8 cellular contexts compared by ENCODE assay signal in genomic region chr7:107170051-107170661, GRCh38. TPM values are rescaled to one million over a fixed set of nuclear protein-coding genes. Genes with fewer than 3 reads are reported as not detected.
DNase-seq lines count a peak whose midpoint lies in the region; ATAC-seq and TF ChIP-seq lines count a peak whose summit lies in the region.

No MANE protein-coding gene starts in this region.

- peak overlapping the region; percentile 68 to 86 (median 81) for H3K4me3 ChIP-seq in BLaER1 treated with 17β-estradiol and CSF1 and Interleukin-3, amounts not matched to agents 10 nM and 100 nM
- H3K4me3 ChIP-seq in MG63 = peak overlapping the region; percentile 77
- H3K4me3 ChIP-seq in effector memory CD4-positive, alpha-beta T cell (ENCODE audit: insufficient read depth, low read depth, low read length, poor library complexity, severe bottlenecking) = peak overlapping the region; percentile 97

- H3K4me1 Mint-ChIP-seq in natural killer cell treated with Interleukin-12 subunit alpha and Interleukin-12 subunit beta and Interleukin-15 and Interleukin-18, amount 100 ng/mL, for 72 hours (ENCODE audit: low read depth in 2 of 2) = peaks cover 45 to 51% of the 10 kb centered on the region in 2 donors

- no peaks in the 10 kb centered on the region for H3K36me3 Mint-ChIP-seq in natural killer cell treated with Interleukin-12 subunit alpha and Interleukin-12 subunit beta and Interleukin-15 and Interleukin-18, amount 100 ng/mL, for 72 hours

- H4K20me1 ChIP-seq in BLaER1 treated with 17β-estradiol and CSF1 and Interleukin-3, amounts not matched to agents 10 nM and 100 nM = peaks cover 21 to 55% (median 40%) of the 10 kb centered on the region in 11 experiments; a peak in 21 of 22 replicates

- H3K4me1 ChIP-seq in BLaER1 treated with 17β-estradiol and CSF1 and Interleukin-3, amounts not matched to agents 10 nM and 100 nM = peaks cover 8 to 52% (median 30%) of the 10 kb centered on the region in 10 experiments
- peaks cover 6% of the 10 kb centered on the region for H3K4me1 ChIP-seq in effector memory CD4-positive, alpha-beta T cell (ENCODE audit: control insufficient read depth, insufficient read depth, low read length, poor library complexity, severe bottlenecking)

- POLR2A ChIA-PET in GM10248 (lab: Yijun Ruan, JAX) = interaction anchor here (0.6 to 2.5 kb wide), 6 partner anchors 10 to 423 kb away, joined by 3 to 10 read pairs (median 4); partner anchors contain the start of genes COG5 and DUS4L

- no peaks in the 10 kb centered on the region for H3K9me3 Mint-ChIP-seq in natural killer cell treated with Interleukin-12 subunit alpha and Interleukin-12 subunit beta and Interleukin-15 and Interleukin-18, amount 100 ng/mL, for 72 hours

- ATAC-seq in natural killer cell treated with Interleukin-12 subunit alpha and Interleukin-12 subunit beta and Interleukin-15 and Interleukin-18, amount 100 ng/mL, for 72 hours = no peak
- ATAC-seq in GM18909 (IDR thresholded peaks at IDR 0.05; ENCODE audit: poor library complexity, unreplicated experiment) (no peak), GM19035 (IDR thresholded peaks at IDR 0.05; ENCODE audit: unreplicated experiment) (no peak)

- DNase-seq in MG63 (no peak), GM10248 (ENCODE audit: extremely low spot score) (no peak), pons (ENCODE audit: low spot score) (no peak)
- DNase-seq in effector memory CD4-positive, alpha-beta T cell = no peak
- DNase-seq in natural killer cell treated with Interleukin-12 subunit alpha and Interleukin-12 subunit beta and Interleukin-15 and Interleukin-18, amount 100 ng/mL, for 72 hours (ENCODE audit: low spot score) = no peak

- no peaks in the 10 kb centered on the region for H3K9me3 ChIP-seq in BLaER1 treated with 17β-estradiol and CSF1 and Interleukin-3, amounts not matched to agents 10 nM and 100 nM (replicated peaks in 1 of 11)
- H3K9me3 ChIP-seq in MG63 = no peaks in the 10 kb centered on the region
- no peaks in the 10 kb centered on the region for H3K9me3 ChIP-seq in effector memory CD4-positive, alpha-beta T cell (ENCODE audit: control insufficient read depth, low read length)

- peak overlapping the region; percentile 93 for H3K4me3 Mint-ChIP-seq in natural killer cell treated with Interleukin-12 subunit alpha and Interleukin-12 subunit beta and Interleukin-15 and Interleukin-18, amount 100 ng/mL, for 72 hours

- peak overlapping the region; percentile 77 to 94 (median 80) for H3K4me2 ChIP-seq in BLaER1 treated with 17β-estradiol and CSF1 and Interleukin-3, amounts not matched to agents 10 nM and 100 nM

- CTCF ChIA-PET in GM10248 (lab: Yijun Ruan, JAX) = interaction anchor here (1.0 to 1.2 kb wide), 3 partner anchors 10 to 20 kb away, joined by 4 read pairs; no protein-coding TSS in a partner anchor

- H3K27me3 Mint-ChIP-seq in natural killer cell treated with Interleukin-12 subunit alpha and Interleukin-12 subunit beta and Interleukin-15 and Interleukin-18, amount 100 ng/mL, for 72 hours = peaks cover 6% of the 10 kb centered on the region in 2 donors

- H3K36me3 ChIP-seq in BLaER1 treated with 17β-estradiol and CSF1 and Interleukin-3, amounts not matched to agents 10 nM and 100 nM = peaks cover 0 to 29% (median 6%) of the 10 kb centered on the region in 11 experiments; a peak in 6 of 22 replicates
- no peaks in the 10 kb centered on the region for H3K36me3 ChIP-seq in MG63
- peaks cover 9% of the 10 kb centered on the region for H3K36me3 ChIP-seq in effector memory CD4-positive, alpha-beta T cell (ENCODE audit: control insufficient read depth, insufficient read depth, low read length)

- peak overlapping the region; percentile 98 to 100 for H3K27ac Mint-ChIP-seq in natural killer cell treated with Interleukin-12 subunit alpha and Interleukin-12 subunit beta and Interleukin-15 and Interleukin-18, amount 100 ng/mL, for 72 hours

- TF ChIP-seq CTCF in GM10248 (IDR thresholded peaks at IDR 0.05; ENCODE audit: control extremely low read depth, extremely low read depth, low read depth, missing control alignments) = no peak

- H3K27me3 ChIP-seq in BLaER1 treated with 17β-estradiol and CSF1 and Interleukin-3, amounts not matched to agents 10 nM and 100 nM = no peaks in the 10 kb centered on the region
- H3K27me3 ChIP-seq in MG63 = no peaks in the 10 kb centered on the region
- no peaks in the 10 kb centered on the region for H3K27me3 ChIP-seq in effector memory CD4-positive, alpha-beta T cell (replicated peaks; ENCODE audit: control insufficient read depth, insufficient read depth, low read length, poor library complexity, severe bottlenecking)

- H3K9ac ChIP-seq in BLaER1 treated with 17β-estradiol and CSF1 and Interleukin-3, amounts not matched to agents 10 nM and 100 nM = peak overlapping the region; percentile 91 to 100 (median 98)

- H3K27ac ChIP-seq in BLaER1 treated with 17β-estradiol and CSF1 and Interleukin-3, amounts not matched to agents 10 nM and 100 nM = peak overlapping the region; percentile 81 to 99 (median 96); a peak in 21 of 22 replicates
- peak overlapping the region; percentile 99 for H3K27ac ChIP-seq in effector memory CD4-positive, alpha-beta T cell (ENCODE audit: insufficient read depth, low read length, poor library complexity, severe bottlenecking)

RNA-seq across cellular contexts. Expression of gene HBP1, which starts 1.4 kb away (rescaled TPM):
- total RNA-seq in MG63 (2014; rRNA removed; shearing (Covaris generic); ENCODE audit: low replicate concordance) = 24.0 and 26.8 TPM in 2 replicates
- 10 to 100 TPM; 24.3 to 33.7 TPM for total RNA-seq in natural killer cell treated with Interleukin-12 subunit alpha and Interleukin-12 subunit beta and Interleukin-15 and Interleukin-18, amount 100 ng/mL, for 72 hours
